Comparison of ENCODE assay signal across 11 cellular contexts in the genomic region with DNA sequence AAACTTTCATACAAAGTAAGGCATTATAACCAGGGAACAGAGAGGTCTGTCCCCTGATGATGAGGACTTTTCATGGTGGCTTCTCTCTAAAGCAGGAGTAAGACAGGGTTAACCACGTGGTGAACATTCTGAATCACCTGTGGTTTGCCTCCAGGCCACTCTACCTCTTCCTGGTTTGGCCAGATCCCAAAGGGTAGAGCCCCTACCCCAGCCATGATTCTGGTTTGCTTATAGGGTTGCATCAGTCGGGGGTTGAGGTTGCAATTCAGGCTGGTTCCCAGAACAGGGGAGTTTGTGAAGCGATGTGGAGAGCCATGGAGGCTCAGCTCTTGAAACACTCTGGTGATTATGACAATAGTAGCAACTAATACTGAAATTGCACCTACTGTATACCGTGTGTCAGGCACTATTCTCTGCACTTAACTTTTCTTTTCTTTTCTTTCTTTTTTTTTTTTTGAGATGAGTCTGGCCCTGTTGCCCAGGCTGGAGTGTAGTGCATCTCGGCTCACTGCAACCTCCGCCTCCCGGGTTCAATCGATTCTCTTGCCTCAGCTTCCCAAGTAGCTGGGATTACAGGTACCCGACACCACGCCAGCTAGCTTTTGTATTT. TPM values are rescaled to one million over a fixed set of nuclear protein-coding genes. Genes with fewer than 3 reads are reported as not detected.
DNase-seq lines count a peak whose midpoint lies in the region; ATAC-seq and TF ChIP-seq lines count a peak whose summit lies in the region.
"Had no signal": no experiment of that assay in that cellular context is flagged by ENCODE, and none has a peak within 500 bp of the region (broad histone marks: within the 10 kb centered on the region; RNA-seq: fewer than 3 reads in every experiment).

No MANE protein-coding gene starts in this region.

- in situ Hi-C loops in SK-MEL-5 (cut with HindIII; ENCODE audit: low pct_unique_long_range_greater_than_20kb, low sequenced_read_pairs): no loop called here

- no peak overlapping the region for H3K4me3 ChIP-seq in spleen
- H3K4me3 ChIP-seq: gastrocnemius medialis had no signal

- no peak for DNase-seq in activated CD4-positive, CD25-positive, alpha-beta regulatory T cell (lab: John Stamatoyannopoulos, UW)
- peak; percentile 15 for DNase-seq in SK-MEL-5 (ENCODE audit: low read depth, low spot score)
- DNase-seq in nephron progenitor cell: no peak
- DNase-seq in spleen: no peak
- no peak for DNase-seq in NCI-H1048 (lab: John Stamatoyannopoulos, UW)
- DNase-seq: gastrocnemius medialis, NCI-H2081 had no signal

- WGBS in spleen, 5 donors: 67 to 82% (median 72%) methylated on average over 10 of the region's 10 CpGs

- H3K9me3 ChIP-seq in spleen: no peaks in the 10 kb centered on the region
- H3K9me3 ChIP-seq: gastrocnemius medialis had no signal

- peaks cover 0 to 30% (median 5%) of the 10 kb centered on the region in 7 donors for H3K27me3 ChIP-seq in spleen (replicated peaks in 1 of 7)

- ATAC-seq in activated CD4-positive, CD25-positive, alpha-beta regulatory T cell treated with anti-CD3 and anti-CD28 coated beads, Interleukin-2, amount 50 U/mL, for 24 hours: peak; percentile 54 to 55
- ATAC-seq in HG02798 (IDR thresholded peaks at IDR 0.05; ENCODE audit: poor library complexity, unreplicated experiment) (peak; percentile 33), SK-N-SH treated with all-trans-retinoic acid at 6 μM for 48 hours (no peak)
- ATAC-seq: gastrocnemius medialis had no signal

- H3K27ac Mint-ChIP-seq in nephron progenitor cell: no peak overlapping the region
- H3K27ac Mint-ChIP-seq: mesothelial cell of epicardium had no signal

- TF ChIP-seq POLR2A in spleen (IDR thresholded peaks at IDR 0.05): no peak

- no peaks in the 10 kb centered on the region for H3K36me3 Mint-ChIP-seq in nephron progenitor cell (ENCODE audit: low read depth)
- H3K36me3 Mint-ChIP-seq: mesothelial cell of epicardium had no signal

- peak overlapping the region; percentile 20 for H3K4me3 Mint-ChIP-seq in nephron progenitor cell
- H3K4me3 Mint-ChIP-seq: mesothelial cell of epicardium had no signal

- H3K27me3 Mint-ChIP-seq in nephron progenitor cell (ENCODE audit: low read depth, poor library complexity): peaks cover 74% of the 10 kb centered on the region

- intact Hi-C loops in spleen (cut with DNase I; ENCODE audit: low total_unique reads): no loop called here

- H3K27ac ChIP-seq in spleen: no peak overlapping the region
- H3K27ac ChIP-seq: gastrocnemius medialis had no signal

- peaks cover 0 to 21% (median 0%) of the 10 kb centered on the region in 6 donors for H3K36me3 ChIP-seq in spleen
- H3K36me3 ChIP-seq: gastrocnemius medialis had no signal

- peaks cover 13% of the 10 kb centered on the region for H3K9me3 Mint-ChIP-seq in nephron progenitor cell
- H3K9me3 Mint-ChIP-seq: mesothelial cell of epicardium had no signal

- H3K4me1 Mint-ChIP-seq in nephron progenitor cell: peaks cover 24% of the 10 kb centered on the region

- TF ChIP-seq CTCF in nephron progenitor cell (IDR thresholded peaks at IDR 0.05) (no peak), spleen (IDR thresholded peaks at IDR 0.05 in 8 of 11, conservative IDR thresholded peaks at IDR 0.05 in 3 of 11) (no peak)

- H3K4me1 ChIP-seq in spleen: peaks cover 8 to 95% (median 63%) of the 10 kb centered on the region in 6 donors
- H3K4me1 ChIP-seq: gastrocnemius medialis had no signal

TF ChIP-seq in SK-N-SH treated with all-trans-retinoic acid at 6 μM for 48 hours, 23 proteins besides CTCF, POLR2A, EP300 and RAD21:
- TF ChIP-seq CSRNP3 (CRISPR knock-in tag; IDR thresholded peaks at IDR 0.05) (no peak), ARNTL (CRISPR knock-in tag; IDR thresholded peaks at IDR 0.05; ENCODE audit: borderline replicate concordance, low read depth) (no peak), ZNF70 (CRISPR knock-in tag; IDR thresholded peaks at IDR 0.05) (no peak), BACH2 (CRISPR knock-in tag; IDR thresholded peaks at IDR 0.05; ENCODE audit: borderline replicate concordance) (no peak), ZFP3 (CRISPR knock-in tag; IDR thresholded peaks at IDR 0.05) (no peak), GLIS3 (CRISPR knock-in tag; IDR thresholded peaks at IDR 0.05) (no peak), CSDC2 (CRISPR knock-in tag; IDR thresholded peaks at IDR 0.05) (no peak), PATZ1 (CRISPR knock-in tag; IDR thresholded peaks at IDR 0.05; ENCODE audit: borderline replicate concordance) (no peak), OSR1 (CRISPR knock-in tag; IDR thresholded peaks at IDR 0.05) (no peak), RARB (CRISPR knock-in tag; IDR thresholded peaks at IDR 0.05) (no peak), ZNF565 (CRISPR knock-in tag; conservative IDR thresholded peaks at IDR 0.05; ENCODE audit: low read depth) (no peak), SNAI2 (CRISPR knock-in tag; IDR thresholded peaks at IDR 0.05) (no peak), PPARA (CRISPR knock-in tag; IDR thresholded peaks at IDR 0.05; ENCODE audit: borderline replicate concordance) (no peak)

RNA-seq across cellular contexts. Expression of gene CNR2, which starts 8.3 kb away (rescaled TPM):
- not detected in 2 replicates for total RNA-seq in SK-MEL-5 (2014; rRNA removed; shearing (Covaris generic))
- polyA plus RNA-seq in SK-MEL-5 (2015; cell fraction: cytosol; rRNA removed): 0.04 TPM in 1 of 2 replicates, not detected in the other
- polyA plus RNA-seq in SK-MEL-5 (2015; cell fraction: nucleus; rRNA removed): not detected in 2 replicates
- total RNA-seq in spleen: 10 to 100 TPM; 15.0 to 23.4 (median 18.2) TPM
- polyA plus RNA-seq in spleen: 10 to 100 TPM; 18.2 to 26.6 (median 22.3) TPM
- total RNA-seq: gastrocnemius medialis, mesothelial cell of epicardium had no signal

RNA-seq across cellular contexts. Expression of gene FUCA1, which starts 36.8 kb away (rescaled TPM):
- total RNA-seq in SK-MEL-5 (2014; rRNA removed; shearing (Covaris generic)): 33.5 and 40.2 TPM in 2 replicates
- 44.9 and 52.8 TPM in 2 replicates for polyA plus RNA-seq in SK-MEL-5 (2015; cell fraction: cytosol; rRNA removed)
- 22.9 and 29.4 TPM in 2 replicates for polyA plus RNA-seq in SK-MEL-5 (2015; cell fraction: nucleus; rRNA removed)
- 100 to 1,000 TPM in 1 of 7 donors, 10 to 100 TPM in 6; 51.9 to 106 (median 78.8) TPM for total RNA-seq in spleen
- 10 to 100 TPM; 36.3 to 62.6 (median 40.8) TPM for polyA plus RNA-seq in spleen

RNA-seq across cellular contexts. Expression of gene PNRC2, which starts 54.8 kb away (rescaled TPM):
- 60.9 and 67.7 TPM in 2 replicates for total RNA-seq in SK-MEL-5 (2014; rRNA removed; shearing (Covaris generic))
- polyA plus RNA-seq in SK-MEL-5 (2015; cell fraction: cytosol; rRNA removed): 53.1 and 77.2 TPM in 2 replicates
- polyA plus RNA-seq in SK-MEL-5 (2015; cell fraction: nucleus; rRNA removed): 74.5 and 105 TPM in 2 replicates
- total RNA-seq in spleen: 100 to 1,000 TPM in 6 of 7 donors, 10 to 100 TPM in 1; 87.3 to 127 (median 120) TPM
- 100 to 1,000 TPM in 2 of 3 donors, 10 to 100 TPM in 1; 83.0 to 114 (median 111) TPM for polyA plus RNA-seq in spleen

Comparison
In these comparisons a context has a peak if more than half of its experiments do, and no peak if none do; other contexts are left out.
1. RNA of gene CNR2, which starts 8.3 kb away (total RNA-seq): 15.0 to 23.4 TPM in spleen; not detected in SK-MEL-5; every median in the first group is over 10 times any median in the second.